Comparison of ENCODE assay signal across 21 cellular contexts in genomic region chrX:30883141-30883540, GRCh38.
"Had no signal": no experiment of that assay in that cellular context is flagged by ENCODE, and none has a peak within 500 bp of the region (broad histone marks: within the 10 kb centered on the region; RNA-seq: fewer than 3 reads in every experiment).

No MANE protein-coding gene starts in this region.

- H3K27ac ChIP-seq: breast epithelium, Peyer's patch, RWPE1 had no signal

- ATAC-seq: activated CD8-positive, alpha-beta T cell treated with anti-CD3 and anti-CD28 coated beads, Interleukin-2, amount 10 ng/mL, durations not matched to agents 7 days and 5 days; WTC11 had no signal

- DNase-seq: activated CD4-positive, alpha-beta T cell treated with anti-CD3 and anti-CD28 coated beads for 48 hours; activated CD4-positive, alpha-beta T cell treated with anti-CD3 and anti-CD28 coated beads, Interleukin-2, amount 50 U/mL, for 4 hours; activated CD4-positive, CD25-positive, alpha-beta regulatory T cell treated with anti-CD3 and anti-CD28 coated beads, Interleukin-2, amount 50 U/mL, for 72 hours; activated CD8-positive, alpha-beta memory T cell treated with anti-CD3 and anti-CD28 coated beads, Interleukin-2, amount 50 U/mL, for 48 hours; activated CD8-positive, alpha-beta T cell treated with anti-CD3 and anti-CD28 coated beads, Interleukin-2, amount 10 ng/mL, durations not matched to agents 7 days and 5 days; activated T-cell treated with anti-CD3 and anti-CD28 coated beads, Interleukin-2, amount 50 U/mL, for 1 hour; aorta; IMR-90; KG1; NCI-H1092; NCI-H1417; NCI-H1694; NCI-H2029; NCI-H2107; NCI-H345; NCI-H510A; Peyer's patch; SHP77 treated with DMSO at 0.1 percent for 48 hours had no signal

- H3K27me3 ChIP-seq: Peyer's patch had no signal

- H3K4me3 ChIP-seq: breast epithelium, Peyer's patch had no signal

- H3K9me3 ChIP-seq: breast epithelium, Peyer's patch had no signal

- H3K36me3 ChIP-seq: breast epithelium, Peyer's patch had no signal
